1 cellular context compared by ENCODE assay signal in genomic region chr18:76361219-76361618, GRCh38.
TF ChIP-seq lines count a peak whose summit lies in the region.

No MANE protein-coding gene starts in this region.

TF ChIP-seq in WTC11, 78 proteins besides CTCF, POLR2A, EP300 and RAD21 (continued from another document):
- TF ChIP-seq ARID4B (CRISPR knock-in tag; IDR thresholded peaks at IDR 0.05; ENCODE audit: borderline replicate concordance) (no peak), ATF1 (CRISPR knock-in tag; IDR thresholded peaks at IDR 0.05) (no peak), FOXJ3 (CRISPR knock-in tag; IDR thresholded peaks at IDR 0.05; ENCODE audit: borderline replicate concordance) (no peak), E2F5 (CRISPR knock-in tag; IDR thresholded peaks at IDR 0.05) (no peak), CBFB (CRISPR knock-in tag; IDR thresholded peaks at IDR 0.05; ENCODE audit: low read depth) (no peak)
